ENCODE assay signal across 30 cellular contexts in genomic region chr20:61832181-61832580, GRCh38.
"Had no signal": no experiment of that assay in that cellular context is flagged by ENCODE, and none has a peak within 500 bp of the region (broad histone marks: within the 10 kb centered on the region; RNA-seq: fewer than 3 reads in every experiment).

No MANE protein-coding gene starts in this region.

- DNase-seq: activated B cell treated with CpG ODN at 0.5 μM for 24 hours; activated CD4-positive, alpha-beta T cell treated with anti-CD3 and anti-CD28 coated beads for 48 hours; activated CD4-positive, alpha-beta T cell treated with anti-CD3 and anti-CD28 coated beads, Interleukin-2, amount 50 U/mL, for 1 hour; activated CD4-positive, alpha-beta T cell treated with anti-CD3 and anti-CD28 coated beads, Interleukin-2, amount 50 U/mL, for 48 hours; activated CD8-positive, alpha-beta memory T cell treated with anti-CD3 and anti-CD28 coated beads, Interleukin-2, amount 10 ng/mL, durations not matched to agents 7 days and 5 days; activated CD8-positive, alpha-beta memory T cell treated with anti-CD3 and anti-CD28 coated beads, Interleukin-2, amount 50 U/mL, for 4 hours; activated CD8-positive, alpha-beta T cell treated with anti-CD3 and anti-CD28 coated beads for 36 hours; activated effector memory CD4-positive, alpha-beta T cell treated with anti-CD3 and anti-CD28 coated beads, Interleukin-2, amount 50 U/mL, for 16 hours; activated naive CD4-positive, alpha-beta T cell treated with anti-CD3 and anti-CD28 coated beads for 36 hours; activated naive CD8-positive, alpha-beta T cell treated with anti-CD3 and anti-CD28 coated beads for 36 hours; activated naive CD8-positive, alpha-beta T cell treated with anti-CD3 and anti-CD28 coated beads, Interleukin-2, amount 50 U/mL, for 24 hours; activated T-cell treated with anti-CD3 and anti-CD28 coated beads, Interleukin-2, amount 50 U/mL, for 1 hour; activated T-cell treated with anti-CD3 and anti-CD28 coated beads, Interleukin-2, amount 50 U/mL, for 48 hours; adrenal gland; amygdala; body of pancreas; cortex of kidney; dermis blood vessel endothelial cell; effector CD4-positive, alpha-beta T cell; effector memory CD8-positive, alpha-beta T cell; foreskin melanocyte; heart right ventricle; T-helper 1 cell; T-helper 17 cell; T1000; WERI-Rb-1 had no signal

- H3K4me1 ChIP-seq: adrenal gland, body of pancreas, gastroesophageal sphincter, heart right ventricle had no signal

- H3K4me3 ChIP-seq: adrenal gland, body of pancreas, gastroesophageal sphincter, heart right ventricle had no signal

- H3K36me3 ChIP-seq: adrenal gland, gastroesophageal sphincter, heart right ventricle, WERI-Rb-1 had no signal

- H3K27ac ChIP-seq: adrenal gland, body of pancreas, gastroesophageal sphincter, heart right ventricle, WERI-Rb-1 had no signal

- FAIRE-seq: colon had no signal

- H3K9me3 ChIP-seq: adrenal gland, body of pancreas had no signal

- H3K27me3 ChIP-seq: body of pancreas had no signal

- ATAC-seq: activated CD4-positive, CD25-positive, alpha-beta regulatory T cell treated with anti-CD3 and anti-CD28 coated beads, Interleukin-2, amount 50 U/mL, for 24 hours; activated CD8-positive, alpha-beta memory T cell treated with anti-CD3 and anti-CD28 coated beads, Interleukin-2, amount 10 ng/mL, durations not matched to agents 7 days and 5 days; activated CD8-positive, alpha-beta T cell treated with anti-CD3 and anti-CD28 coated beads for 36 hours; activated naive CD8-positive, alpha-beta T cell treated with anti-CD3 and anti-CD28 coated beads, Interleukin-2, amount 50 U/mL, for 24 hours; body of pancreas; effector memory CD8-positive, alpha-beta T cell; esophagus mucosa; gastroesophageal sphincter; heart right ventricle; T-helper 17 cell had no signal
